In genomic region chr5:150317048-150318003, GRCh38 we compare ENCODE assay signal across 11 cellular contexts. TPM values are rescaled to one million over a fixed set of nuclear protein-coding genes. Genes with fewer than 3 reads are reported as not detected.
A peak's percentile ranks its signal among the peaks of the same experiment; 100 is the strongest.
DNase-seq lines count a peak whose midpoint lies in the region; ATAC-seq, FAIRE-seq and TF ChIP-seq lines count a peak whose summit lies in the region.
"Had no signal": no experiment of that assay in that cellular context is flagged by ENCODE, and none has a peak within 500 bp of the region (broad histone marks: within the 10 kb centered on the region; RNA-seq: fewer than 3 reads in every experiment).

No MANE protein-coding gene starts in this region.

- no peak for TF ChIP-seq EP300 in H1 (IDR thresholded peaks at IDR 0.05; ENCODE audit: borderline replicate concordance in 1 of 2, low read depth in 2 of 2, low read length in 2 of 2)

- no peak overlapping the region for H3K56ac ChIP-seq in H1 (replicated peaks; ENCODE audit: insufficient read length, low read depth, low read length)

- H2BK120ac ChIP-seq in H1 (replicated peaks; ENCODE audit: low read depth, low read length) (no peak overlapping the region), neuronal stem cell (ENCODE audit: low read depth, low read length) (peak overlapping the region; percentile 48)

- no peak for ATAC-seq in HG03280 (IDR thresholded peaks at IDR 0.05; ENCODE audit: unreplicated experiment)

- H4K20me1 ChIP-seq in H1 (replicated peaks in 1 of 2; ENCODE audit: control insufficient read depth in 1 of 2, insufficient read depth in 2 of 2, low read length in 2 of 2), result no peaks in the 10 kb centered on the region

- H4K91ac ChIP-seq in H1 (replicated peaks; ENCODE audit: insufficient read length, low read length) (no peak overlapping the region), neuronal stem cell (ENCODE audit: low read depth, low read length, poor library complexity) (no peak overlapping the region)

- H3K23ac ChIP-seq in H1 (ENCODE audit: insufficient read length) (no peak overlapping the region), neuronal stem cell (ENCODE audit: low read depth, low read length, poor library complexity) (peak overlapping the region; percentile 4)

- H3K4me2 ChIP-seq in H1 (ENCODE audit: insufficient read depth in 1 of 2, low read depth in 2 of 2, low read length in 2 of 2) (no peak overlapping the region), neuronal stem cell (ENCODE audit: insufficient read depth, low read length, poor library complexity, severe bottlenecking) (no peak overlapping the region)

- CTCF ChIA-PET in H1 (lab: Charles Lee; ENCODE audit: partially characterized antibody), result interaction anchor here (0.7 to 3.5 kb wide), 4 partner anchors 8 to 29 kb away, joined by 3 to 15 read pairs (median 4); partner anchors contain the start of gene ARSI

- H3K36me3 ChIP-seq in MG63, result no peaks in the 10 kb centered on the region
- H3K36me3 ChIP-seq in H1 (ENCODE audit: control insufficient read depth in 2 of 4, insufficient read depth in 4 of 4, low read length in 3 of 4), result no peaks in the 10 kb centered on the region
- no peaks in the 10 kb centered on the region for H3K36me3 ChIP-seq in neuronal stem cell (replicated peaks in 1 of 2; ENCODE audit: control insufficient read depth in 2 of 2, insufficient read depth in 2 of 2, low read length in 2 of 2)
- H3K36me3 ChIP-seq: prostate gland had no signal

- H3K14ac ChIP-seq in H1 (ENCODE audit: insufficient read length) (no peak overlapping the region), neuronal stem cell (ENCODE audit: low read length) (no peak overlapping the region)

- H4K5ac ChIP-seq in H1 (ENCODE audit: insufficient read length, low read depth, low read length), result no peak overlapping the region

- H2BK12ac ChIP-seq in H1 (ENCODE audit: low read depth, low read length) (no peak overlapping the region; the same call in 1 of the 2 replicates), neuronal stem cell (ENCODE audit: low read length) (peak overlapping the region; percentile 7)

- H4K8ac ChIP-seq in H1 (ENCODE audit: extremely low read depth, insufficient read depth, low read length), result no peak overlapping the region
- no peak overlapping the region for H4K8ac ChIP-seq in neuronal stem cell (ENCODE audit: low read depth, low read length)

- H3K4me1 ChIP-seq in H1 (replicated peaks in 1 of 4; ENCODE audit: control insufficient read depth in 3 of 4, insufficient read depth in 4 of 4, low read length in 3 of 4) (peaks cover 0 to 6% (median 1%) of the 10 kb centered on the region in 4 experiments; a peak in 4 of 7 replicates), neuronal stem cell (ENCODE audit: control insufficient read depth in 2 of 2, insufficient read depth in 1 of 2, low read depth in 1 of 2, low read length in 2 of 2) (peaks cover 24 to 33% of the 10 kb centered on the region in 2 donors)
- H3K4me1 ChIP-seq: prostate gland had no signal

- POLR2A ChIA-PET in H1 (lab: Charles Lee; ENCODE audit: partially characterized antibody), result no interaction called here

- no peak for FAIRE-seq in H1 (lab: Jason Lieb, UNC)
- FAIRE-seq in frontal cortex (lab: Jason Lieb, UNC), result no peak

- H3K4ac ChIP-seq in H1 (replicated peaks; ENCODE audit: insufficient read length, low read depth, low read length) (no peak overlapping the region), neuronal stem cell (ENCODE audit: low read length) (no peak overlapping the region)

- H3K27me3 ChIP-seq in MG63 (no peaks in the 10 kb centered on the region), H1 (replicated peaks in 1 of 4; ENCODE audit: control insufficient read depth in 3 of 4, extremely low read depth in 1 of 4, insufficient read depth in 3 of 4, low read length in 3 of 4) (no peaks in the 10 kb centered on the region), neuronal stem cell (ENCODE audit: control insufficient read depth in 3 of 3, insufficient read depth in 3 of 3, low read depth in 1 of 3, low read length in 3 of 3) (no peaks in the 10 kb centered on the region)

- no peaks in the 10 kb centered on the region for H3K79me1 ChIP-seq in H1 (ENCODE audit: low read depth, low read length)
- H3K79me1 ChIP-seq in neuronal stem cell (ENCODE audit: low read depth, low read length), result no peaks in the 10 kb centered on the region

- TF ChIP-seq CTCF in H1 (IDR thresholded peaks at IDR 0.05; ENCODE audit: control extremely low read depth in 1 of 3, insufficient read depth in 1 of 3, low read depth in 1 of 3, low read length in 3 of 3), result no peak

- H2AFZ ChIP-seq in H1 (ENCODE audit: low read length) (no peak overlapping the region), neuronal stem cell (ENCODE audit: low read length) (peak overlapping the region; percentile 82)

- no peaks in the 10 kb centered on the region for H3K23me2 ChIP-seq in H1 (ENCODE audit: low read depth, low read length)

- H2AK5ac ChIP-seq in H1 (ENCODE audit: low read depth, low read length), result no peak overlapping the region
- H2AK5ac ChIP-seq in neuronal stem cell (ENCODE audit: low read depth, low read length), result peak overlapping the region; percentile 84

- H3K4me3 ChIP-seq in MG63 (no peak overlapping the region), H1 (ENCODE audit: extremely low read depth in 1 of 4, insufficient read depth in 2 of 4, low read depth in 3 of 4, low read length in 4 of 4) (no peak overlapping the region), neuronal stem cell (ENCODE audit: low read length in 2 of 2) (no peak overlapping the region)
- H3K4me3 ChIP-seq: prostate gland had no signal

- 87% methylated on average over 11 of the region's 11 CpGs; no CpG with 5 or more reads in 1 of the 2 experiments for WGBS in H1 (ENCODE audit: extremely low coverage in 1 of 2, insufficient coverage in 1 of 2, insufficient read length in 1 of 2, insufficient replicate concordance in 2 of 2, low coverage in 1 of 2, low lambda C conversion rate in 2 of 2, missing lambda C conversion rate in 1 of 2), 2 experiments
- no CpG with 5 or more reads among the region's 11 CpGs for WGBS in neuronal stem cell (ENCODE audit: extremely low coverage in 2 of 2, insufficient read length in 2 of 2, insufficient replicate concordance in 1 of 2), 2 donors

- H3K27ac ChIP-seq in H1 (ENCODE audit: low read depth, low read length), result no peak overlapping the region
- no peak overlapping the region for H3K27ac ChIP-seq in neuronal stem cell (replicated peaks; ENCODE audit: low read length)
- H3K27ac ChIP-seq: prostate gland had no signal

- H2BK20ac ChIP-seq in H1 (ENCODE audit: low read length), result no peak overlapping the region

- DNase-seq in ELF-1 (ENCODE audit: low read depth, low spot score) (peak; percentile 94), MG63 (peak; percentile 100), H1 (ENCODE audit: low read depth in 1 of 2, low spot score in 2 of 2) (no peak), neuronal stem cell (ENCODE audit: low spot score) (no peak), pons (ENCODE audit: low spot score) (no peak), frontal cortex (ENCODE audit: low spot score in 2 of 2) (no peak), NCI-H748 treated with DMSO at 0.1 percent for 48 hours (lab: John Stamatoyannopoulos, UW) (no peak)
- DNase-seq: activated naive CD8-positive, alpha-beta T cell treated with anti-CD3 and anti-CD28 coated beads, Interleukin-2, amount 10 ng/mL, durations not matched to agents 7 days and 5 days; NCI-H2029 treated with DMSO at 0.1 percent for 48 hours had no signal

- H3K18ac ChIP-seq in H1 (ENCODE audit: extremely low read depth, low read length) (no peak overlapping the region), neuronal stem cell (ENCODE audit: low read length) (peak overlapping the region; percentile 41)

- H3K9ac ChIP-seq in H1 (replicated peaks in 1 of 4; ENCODE audit: extremely low read depth in 1 of 4, low read depth in 3 of 4, low read length in 3 of 4) (no peak overlapping the region), neuronal stem cell (ENCODE audit: low read depth, low read length, poor library complexity) (no peak overlapping the region)

- H3K9me3 ChIP-seq in MG63 (no peaks in the 10 kb centered on the region), H1 (ENCODE audit: insufficient read depth in 2 of 2, low read depth in 1 of 2, low read length in 1 of 2) (no peaks in the 10 kb centered on the region), neuronal stem cell (replicated peaks in 1 of 2; ENCODE audit: control insufficient read depth in 2 of 2, insufficient read depth in 1 of 2, low read depth in 1 of 2, low read length in 2 of 2) (no peaks in the 10 kb centered on the region)
- H3K9me3 ChIP-seq: prostate gland had no signal

- H2BK15ac ChIP-seq in H1 (ENCODE audit: low read length), result no peak overlapping the region
- H2BK15ac ChIP-seq in neuronal stem cell (ENCODE audit: low read length), result no peak overlapping the region

- TF ChIP-seq RAD21 in H1 (IDR thresholded peaks at IDR 0.05 in 1 of 2, conservative IDR thresholded peaks at IDR 0.05 in 1 of 2; ENCODE audit: low read depth in 2 of 2, low read length in 2 of 2), result no peak

- H2BK5ac ChIP-seq in H1 (ENCODE audit: low read depth, low read length) (peak overlapping the region; percentile 12; the same call in 1 of the 2 replicates), neuronal stem cell (ENCODE audit: low read length) (peak overlapping the region; percentile 56)

- H3K79me2 ChIP-seq in H1 (ENCODE audit: control insufficient read depth in 1 of 2, insufficient read depth in 2 of 2, low read length in 2 of 2), result no peaks in the 10 kb centered on the region

- TF ChIP-seq POLR2A in H1 (IDR thresholded peaks at IDR 0.05; ENCODE audit: control extremely low read depth in 1 of 2, low read depth in 2 of 2, low read length in 2 of 2), result no peak

RNA-seq across cellular contexts. Expression of gene ARSI, which starts 14.6 kb away (rescaled TPM):
- 38.8 and 45.4 TPM in 2 replicates for total RNA-seq in MG63 (2014; rRNA removed; shearing (Covaris generic); ENCODE audit: low replicate concordance)
- total RNA-seq in H1 (2021; fragmentation: NEBNext Ultra II Directional; extraction: Animal tissue kit (Norgen Biotek cat#: 25700)), result 4.5 TPM in 2 replicates
- 6.7 and 8.0 TPM in 2 replicates for polyA plus RNA-seq in H1 (2011; rRNA removed)
- polyA plus RNA-seq in H1 (2011; cell fraction: cytosol; rRNA removed), result 6.0 TPM
- 4.2 TPM for polyA plus RNA-seq in H1 (2011; cell fraction: nucleus; rRNA removed)
- 2.0 to 4.1 TPM (median 3.4 TPM) in 4 replicates for polyA plus RNA-seq in H1 (2012, experiment 1 of 2)
- 3.3 TPM for polyA plus RNA-seq in H1 (2012, experiment 2 of 2)
- polyA plus RNA-seq in H1 (2013, experiment 1 of 2), result 3.5 TPM
- polyA plus RNA-seq in H1 (2013, experiment 2 of 2), result 3.5 TPM
- 2.7 and 5.4 TPM in 2 replicates for polyA minus RNA-seq in H1 (2011; rRNA and poly(A)+ RNA removed)
- polyA minus RNA-seq in H1 (2011; cell fraction: cytosol; rRNA and poly(A)+ RNA removed), result 3.7 TPM
- polyA minus RNA-seq in H1 (2011; cell fraction: nucleus; rRNA and poly(A)+ RNA removed), result 5.7 TPM
- 2.6 TPM for polyA plus RNA-seq in neuronal stem cell (2013, experiment 1 of 2)
- 2.5 TPM for polyA plus RNA-seq in neuronal stem cell (2013, experiment 2 of 2)
- total RNA-seq in frontal cortex, result 0.41 TPM
- total RNA-seq: activated naive CD8-positive, alpha-beta T cell treated with anti-CD3 and anti-CD28 coated beads, Interleukin-2, amount 10 ng/mL, durations not matched to agents 7 days and 5 days had no signal

RNA-seq across cellular contexts. Expression of gene CAMK2A, which starts 27.8 kb away (rescaled TPM):
- 0.56 TPM in 1 of 2 replicates, not detected in the other for total RNA-seq in MG63 (2014; rRNA removed; shearing (Covaris generic); ENCODE audit: low replicate concordance)
- 0.23 and 0.28 TPM in 2 replicates for total RNA-seq in H1 (2021; fragmentation: NEBNext Ultra II Directional; extraction: Animal tissue kit (Norgen Biotek cat#: 25700))
- 0.16 and 0.20 TPM in 2 replicates for polyA plus RNA-seq in H1 (2011; rRNA removed)
- 0.09 TPM for polyA plus RNA-seq in H1 (2011; cell fraction: cytosol; rRNA removed)
- polyA plus RNA-seq in H1 (2011; cell fraction: nucleus; rRNA removed), result 0.43 TPM
- 0.03 to 0.39 TPM (median 0.32 TPM) in 3 of 4 replicates, not detected in the other for polyA plus RNA-seq in H1 (2012, experiment 1 of 2)
- 0.17 TPM for polyA plus RNA-seq in H1 (2012, experiment 2 of 2)
- polyA plus RNA-seq in H1 (2013, experiment 1 of 2), result 0.12 TPM
- polyA plus RNA-seq in H1 (2013, experiment 2 of 2), result 0.11 TPM
- polyA minus RNA-seq in H1 (2011; rRNA and poly(A)+ RNA removed), result 0.06 and 0.10 TPM in 2 replicates
- not detected for polyA minus RNA-seq in H1 (2011; cell fraction: cytosol; rRNA and poly(A)+ RNA removed)
- not detected for polyA minus RNA-seq in H1 (2011; cell fraction: nucleus; rRNA and poly(A)+ RNA removed)
- polyA plus RNA-seq in neuronal stem cell (2013, experiment 1 of 2), result 0.49 TPM
- 0.58 TPM for polyA plus RNA-seq in neuronal stem cell (2013, experiment 2 of 2)
- total RNA-seq in frontal cortex, result 16.7 TPM
- total RNA-seq: activated naive CD8-positive, alpha-beta T cell treated with anti-CD3 and anti-CD28 coated beads, Interleukin-2, amount 10 ng/mL, durations not matched to agents 7 days and 5 days had no signal

RNA-seq across cellular contexts. Expression of gene TCOF1, which starts 40.2 kb away (rescaled TPM):
- total RNA-seq in MG63 (2014; rRNA removed; shearing (Covaris generic); ENCODE audit: low replicate concordance), result 76.0 and 118 TPM in 2 replicates
- total RNA-seq in H1 (2021; fragmentation: NEBNext Ultra II Directional; extraction: Animal tissue kit (Norgen Biotek cat#: 25700)), result 158 and 170 TPM in 2 replicates
- 35.9 and 51.6 TPM in 2 replicates for polyA plus RNA-seq in H1 (2011; rRNA removed)
- 50.8 TPM for polyA plus RNA-seq in H1 (2011; cell fraction: cytosol; rRNA removed)
- 129 TPM for polyA plus RNA-seq in H1 (2011; cell fraction: nucleus; rRNA removed)
- 89.6 to 100 TPM (median 96.4 TPM) in 4 replicates for polyA plus RNA-seq in H1 (2012, experiment 1 of 2)
- polyA plus RNA-seq in H1 (2012, experiment 2 of 2), result 50.2 TPM
- 70.0 TPM for polyA plus RNA-seq in H1 (2013, experiment 1 of 2)
- 67.4 TPM for polyA plus RNA-seq in H1 (2013, experiment 2 of 2)
- 34.0 and 43.1 TPM in 2 replicates for polyA minus RNA-seq in H1 (2011; rRNA and poly(A)+ RNA removed)
- 51.7 TPM for polyA minus RNA-seq in H1 (2011; cell fraction: cytosol; rRNA and poly(A)+ RNA removed)
- polyA minus RNA-seq in H1 (2011; cell fraction: nucleus; rRNA and poly(A)+ RNA removed), result 74.6 TPM
- polyA plus RNA-seq in neuronal stem cell (2013, experiment 1 of 2), result 32.1 TPM
- 32.7 TPM for polyA plus RNA-seq in neuronal stem cell (2013, experiment 2 of 2)
- total RNA-seq in frontal cortex, result 9.4 TPM

Comparison
In these comparisons a context has a peak if more than half of its experiments do, and no peak if none do; other contexts are left out.
1. DNase-seq: peak in ELF-1 (single experiment) and MG63 (single experiment); none in H1 (0 of 2), neuronal stem cell (single experiment), pons (single experiment), frontal cortex (0 of 2) and NCI-H748 treated with DMSO at 0.1 percent for 48 hours (single experiment).
2. RNA of gene CAMK2A, which starts 27.8 kb away (total RNA-seq): 16.7 TPM in frontal cortex (single experiment); 0.56 TPM in MG63 and 0.23 to 0.28 TPM in H1; every median in the first group is over 10 times any median in the second.